11 cellular contexts compared by ENCODE assay signal in genomic region chr15:58731756-58732535, GRCh38. TPM values are rescaled to one million over a fixed set of nuclear protein-coding genes. Genes with fewer than 3 reads are reported as not detected.
DNase-seq lines count a peak whose midpoint lies in the region; ATAC-seq, FAIRE-seq and TF ChIP-seq lines count a peak whose summit lies in the region.
"Had no signal": no experiment of that assay in that cellular context is flagged by ENCODE, and none has a peak within 500 bp of the region (broad histone marks: within the 10 kb centered on the region; RNA-seq: fewer than 3 reads in every experiment).

No MANE protein-coding gene starts in this region.

- H3K27ac ChIP-seq in K562 (ENCODE audit: extremely low read depth, low read depth, low read length) = no peak overlapping the region
- H3K27ac ChIP-seq in kidney (ENCODE audit: low read depth in 2 of 2, low read length in 2 of 2) = peak overlapping the region; percentile 23 to 40
- H3K27ac ChIP-seq: KMS-11, WERI-Rb-1 had no signal

- no peak for DNase-seq in stimulated activated naive CD8-positive, alpha-beta T cell treated with anti-CD3 and anti-CD28 coated beads, Interleukin-15, Interleukin-2, amounts not matched to agents 100 U/mL and 50 U/mL, for 24 hours
- no peak for DNase-seq in stimulated activated naive CD8-positive, alpha-beta T cell treated with anti-CD3 and anti-CD28 coated beads, Interleukin-15, amount 100 ng/mL, for 72 hours
- DNase-seq in K562 (ENCODE audit: extremely low read depth in 1 of 4, low spot score in 3 of 4) = peak; percentile 15 to 40 (median 18)
- no peak for DNase-seq in kidney
- no peak for DNase-seq in RKO (ENCODE audit: low spot score)
- no peak for DNase-seq in G401 (ENCODE audit: low spot score)
- DNase-seq: WERI-Rb-1 had no signal

- peaks cover 43% of the 10 kb centered on the region for H3K4me1 Mint-ChIP-seq in stimulated activated naive CD8-positive, alpha-beta T cell treated with anti-CD3 and anti-CD28 coated beads, Interleukin-15, amount 100 ng/mL, for 72 hours
- H3K4me1 Mint-ChIP-seq in stimulated activated memory B cell treated with anti-CD40 and anti-IgM and Interleukin-4, amounts not matched to agents 10 μg/mL and 1 μg/mL and 100 μg/mL, for 72 hours = peaks cover 50% of the 10 kb centered on the region

- intact Hi-C loops in K562 (cut with micrococcal nuclease) = no loop called here
- intact Hi-C loops in kidney (cut with DNase I) = no loop called here

- no peak overlapping the region for H3K4me2 ChIP-seq in K562 (ENCODE audit: insufficient read depth, low read length)
- H3K4me2 ChIP-seq: KMS-11 had no signal

- H3K27me3 ChIP-seq in K562 (ENCODE audit: control insufficient read depth in 2 of 2, insufficient read depth in 2 of 2, low read length in 2 of 2) = no peaks in the 10 kb centered on the region

- no peaks in the 10 kb centered on the region for H3K9me3 Mint-ChIP-seq in stimulated activated naive CD8-positive, alpha-beta T cell treated with anti-CD3 and anti-CD28 coated beads, Interleukin-15, amount 100 ng/mL, for 72 hours
- no peaks in the 10 kb centered on the region for H3K9me3 Mint-ChIP-seq in stimulated activated memory B cell treated with anti-CD40 and anti-IgM and Interleukin-4, amounts not matched to agents 10 μg/mL and 1 μg/mL and 100 μg/mL, for 72 hours

- FAIRE-seq in K562 (lab: Jason Lieb, UNC) = peak; percentile 64
- no peak for FAIRE-seq in kidney (lab: Jason Lieb, UNC)
- FAIRE-seq: endometrium had no signal

- BruUV-seq in K562 (replicated peaks; lab: Mats Ljungman, UMichigan) = no TSS peak

- no peak for TF ChIP-seq POLR2A in K562 (conservative IDR thresholded peaks at IDR 0.05)

- CTCF ChIA-PET in K562 (lab: Yijun Ruan, JAX; ENCODE audit: low intra/inter-chr PET ratio) = no interaction called here

- TF ChIP-seq CTCF in K562 (IDR thresholded peaks at IDR 0.05 in 2 of 3, conservative IDR thresholded peaks at IDR 0.05 in 1 of 3; ENCODE audit: insufficient read depth in 2 of 3, low read depth in 1 of 3, low read length in 3 of 3) (no peak), kidney (IDR thresholded peaks at IDR 0.05; ENCODE audit: borderline replicate concordance, extremely low read depth, insufficient read depth) (no peak)

- H3K9me1 ChIP-seq in K562 (ENCODE audit: control insufficient read depth, insufficient read depth, low read length) = no peaks in the 10 kb centered on the region

- peak; percentile 36 for ATAC-seq in stimulated activated naive CD8-positive, alpha-beta T cell treated with anti-CD3 and anti-CD28 coated beads, Interleukin-15, Interleukin-2, amounts not matched to agents 100 U/mL and 50 U/mL, for 24 hours
- no peak for ATAC-seq in stimulated activated naive CD8-positive, alpha-beta T cell treated with anti-CD3 and anti-CD28 coated beads, Interleukin-15, amount 100 ng/mL, for 72 hours
- ATAC-seq in K562 (peak; percentile 62), GM18511 (IDR thresholded peaks at IDR 0.05; ENCODE audit: unreplicated experiment) (no peak)
- no peak for ATAC-seq in stimulated activated memory B cell treated with anti-CD40 and anti-IgM and Interleukin-4, amounts not matched to agents 10 μg/mL and 1 μg/mL and 100 μg/mL, for 72 hours

- no peak overlapping the region for H3K27ac Mint-ChIP-seq in stimulated activated naive CD8-positive, alpha-beta T cell treated with anti-CD3 and anti-CD28 coated beads, Interleukin-15, amount 100 ng/mL, for 72 hours
- H3K27ac Mint-ChIP-seq in stimulated activated memory B cell treated with anti-CD40 and anti-IgM and Interleukin-4, amounts not matched to agents 10 μg/mL and 1 μg/mL and 100 μg/mL, for 72 hours = no peak overlapping the region

- no peak for TF ChIP-seq EP300 in K562 (IDR thresholded peaks at IDR 0.05; ENCODE audit: low read length)

- in situ Hi-C loops in K562 (cut with MboI) (no loop called here), G401 (cut with HindIII; ENCODE audit: low sequenced_read_pairs) (no loop called here)

- no peaks in the 10 kb centered on the region for H3K36me3 Mint-ChIP-seq in stimulated activated memory B cell treated with anti-CD40 and anti-IgM and Interleukin-4, amounts not matched to agents 10 μg/mL and 1 μg/mL and 100 μg/mL, for 72 hours

- H3K4me3 ChIP-seq in K562 (no peak overlapping the region), kidney (ENCODE audit: low read length in 2 of 2) (no peak overlapping the region)

- H3K9ac ChIP-seq in K562 (ENCODE audit: insufficient read depth in 1 of 2, low read depth in 2 of 2, low read length in 2 of 2) (0 out of 4 replicates have a peak overlapping the region, but pooled peaks of 1 of the 2 experiments have one; percentile 2), kidney (ENCODE audit: low read length in 2 of 2) (no peak overlapping the region)
- H3K9ac ChIP-seq: KMS-11 had no signal

- no peak overlapping the region for H2AFZ ChIP-seq in K562 (ENCODE audit: low read depth, low read length)

- H4K20me1 ChIP-seq in K562 (replicated peaks; ENCODE audit: control insufficient read depth, insufficient read depth, low read length) = peaks cover 25% of the 10 kb centered on the region

- TF ChIP-seq RAD21 in K562 (CRISPR knock-in tag; conservative IDR thresholded peaks at IDR 0.05 in 1 of 2, IDR thresholded peaks at IDR 0.05 in 1 of 2) = no peak

- H3K4me3 Mint-ChIP-seq in stimulated activated naive CD8-positive, alpha-beta T cell treated with anti-CD3 and anti-CD28 coated beads, Interleukin-15, amount 100 ng/mL, for 72 hours = no peak overlapping the region
- no peak overlapping the region for H3K4me3 Mint-ChIP-seq in stimulated activated memory B cell treated with anti-CD40 and anti-IgM and Interleukin-4, amounts not matched to agents 10 μg/mL and 1 μg/mL and 100 μg/mL, for 72 hours

- H3K27me3 Mint-ChIP-seq in stimulated activated naive CD8-positive, alpha-beta T cell treated with anti-CD3 and anti-CD28 coated beads, Interleukin-15, amount 100 ng/mL, for 72 hours = no peaks in the 10 kb centered on the region
- H3K27me3 Mint-ChIP-seq in stimulated activated memory B cell treated with anti-CD40 and anti-IgM and Interleukin-4, amounts not matched to agents 10 μg/mL and 1 μg/mL and 100 μg/mL, for 72 hours = no peaks in the 10 kb centered on the region

- H3K79me2 ChIP-seq in K562 (ENCODE audit: control insufficient read depth, insufficient read depth, low read length) = peaks cover 99% of the 10 kb centered on the region

- 45% methylated on average over 5 of the region's 5 CpGs for WGBS in K562 (ENCODE audit: insufficient coverage, low coverage, missing lambda C conversion rate)

- H3K4me1 ChIP-seq in K562 (replicated peaks in 1 of 2; ENCODE audit: control insufficient read depth in 2 of 2, insufficient read depth in 2 of 2, low read length in 2 of 2) (peaks cover 3 to 16% of the 10 kb centered on the region in 2 experiments; a peak in 3 of 5 replicates), kidney (ENCODE audit: control insufficient read depth in 1 of 2, insufficient read depth in 1 of 2, low read depth in 1 of 2, low read length in 2 of 2) (peaks cover 0 to 8% of the 10 kb centered on the region in 2 donors)

- no peaks in the 10 kb centered on the region for H3K9me3 ChIP-seq in K562 (replicated peaks; ENCODE audit: control insufficient read depth, insufficient read depth, low read depth, low read length)
- H3K9me3 ChIP-seq in kidney (ENCODE audit: control insufficient read depth in 1 of 2, low read length in 2 of 2) = no peaks in the 10 kb centered on the region

- POLR2A ChIA-PET in K562 (lab: Yijun Ruan, JAX) = interaction anchor here (0.7 to 1.0 kb wide), 2 partner anchors 13 to 14 kb away, joined by 3 to 4 read pairs; no protein-coding TSS in a partner anchor

- H3K36me3 ChIP-seq in K562 (ENCODE audit: control insufficient read depth, insufficient read depth, low read length) (peaks cover 6% of the 10 kb centered on the region; the same call in 2 of the 3 replicates), kidney (ENCODE audit: control insufficient read depth in 1 of 2, insufficient read depth in 2 of 2, low read length in 2 of 2) (peaks cover 0 to 3% of the 10 kb centered on the region in 2 donors)
- H3K36me3 ChIP-seq: WERI-Rb-1 had no signal

RNA-seq across cellular contexts. Expression of gene ADAM10, which starts 17.6 kb away (rescaled TPM):
- total RNA-seq in K562 (2011; cell fraction: chromatin; rRNA removed; ENCODE audit: low replicate concordance) = 130 and 336 TPM in 2 replicates
- 99.7 and 127 TPM in 2 replicates for total RNA-seq in K562 (2011; cell fraction: nucleolus; rRNA removed)
- total RNA-seq in K562 (2011; cell fraction: nucleoplasm; rRNA removed) = 159 and 204 TPM in 2 replicates
- total RNA-seq in K562 (2014; rRNA removed) = 75.8 and 77.6 TPM in 2 replicates
- total RNA-seq in K562 (2014; rRNA removed; fragmentation: Illumina TruSeq; extraction: Trizol) = 55.4 and 67.1 TPM in 2 replicates
- 47.8 and 53.9 TPM in 2 replicates for total RNA-seq in K562 (2015; rRNA removed; fragmentation: Illumina TruSeq; extraction: Trizol)
- 76.9 and 87.1 TPM in 2 replicates for total RNA-seq in K562 (2021)
- polyA plus RNA-seq in K562 (2011; rRNA removed) = 128 and 152 TPM in 2 replicates
- polyA plus RNA-seq in K562 (2011; cell fraction: cytosol; rRNA removed) = 38.4 and 51.8 TPM in 2 replicates
- polyA plus RNA-seq in K562 (2011; cell fraction: nucleus; rRNA removed) = 44.2 and 50.4 TPM in 2 replicates
- 87.7 and 112 TPM in 2 replicates for polyA plus RNA-seq in K562 (2012)
- polyA plus RNA-seq in K562 (2014; fragmentation: Illumina TruSeq; extraction: Trizol) = 57.3 and 62.8 TPM in 2 replicates
- polyA plus RNA-seq in K562 (2014; fragmentation: Nextera tagmentation; extraction: Ambion mirVana) = 10 to 100 TPM; 11.9 to 14.0 TPM
- polyA plus RNA-seq in K562 (2014; rRNA removed) = 59.9 and 68.8 TPM in 2 replicates
- polyA minus RNA-seq in K562 (2011; rRNA and poly(A)+ RNA removed) = 238 and 267 TPM in 2 replicates
- polyA minus RNA-seq in K562 (2011; cell fraction: cytosol; rRNA and poly(A)+ RNA removed) = 69.0 and 93.3 TPM in 2 replicates
- polyA minus RNA-seq in K562 (2011; cell fraction: nucleus; rRNA and poly(A)+ RNA removed) = 76.6 and 134 TPM in 2 replicates
- 235 TPM for total RNA-seq in kidney
- polyA plus RNA-seq in kidney (ENCODE audit: insufficient read depth, low read depth, low replicate concordance) = 19.5 TPM
- total RNA-seq in G401 (2014; rRNA removed; shearing (Covaris generic)) = 60.7 and 117 TPM in 2 replicates

RNA-seq across cellular contexts. Expression of gene MINDY2, which starts 39.2 kb away (rescaled TPM):
- total RNA-seq in K562 (2011; cell fraction: chromatin; rRNA removed; ENCODE audit: low replicate concordance) = 23.4 and 26.8 TPM in 2 replicates
- 8.7 and 12.1 TPM in 2 replicates for total RNA-seq in K562 (2011; cell fraction: nucleolus; rRNA removed)
- 12.0 and 18.9 TPM in 2 replicates for total RNA-seq in K562 (2011; cell fraction: nucleoplasm; rRNA removed)
- 5.7 and 9.3 TPM in 2 replicates for total RNA-seq in K562 (2014; rRNA removed)
- 12.5 and 12.6 TPM in 2 replicates for total RNA-seq in K562 (2014; rRNA removed; fragmentation: Illumina TruSeq; extraction: Trizol)
- total RNA-seq in K562 (2015; rRNA removed; fragmentation: Illumina TruSeq; extraction: Trizol) = 10.1 and 11.7 TPM in 2 replicates
- total RNA-seq in K562 (2021) = 9.9 and 12.1 TPM in 2 replicates
- 14.5 and 15.3 TPM in 2 replicates for polyA plus RNA-seq in K562 (2011; rRNA removed)
- 3.6 and 4.5 TPM in 2 replicates for polyA plus RNA-seq in K562 (2011; cell fraction: cytosol; rRNA removed)
- 5.6 and 6.6 TPM in 2 replicates for polyA plus RNA-seq in K562 (2011; cell fraction: nucleus; rRNA removed)
- polyA plus RNA-seq in K562 (2012) = 5.9 and 8.9 TPM in 2 replicates
- polyA plus RNA-seq in K562 (2014; fragmentation: Illumina TruSeq; extraction: Trizol) = 5.7 and 7.2 TPM in 2 replicates
- polyA plus RNA-seq in K562 (2014; fragmentation: Nextera tagmentation; extraction: Ambion mirVana) = 1 to 10 TPM; 2.4 to 3.8 TPM
- polyA plus RNA-seq in K562 (2014; rRNA removed) = 4.0 and 4.9 TPM in 2 replicates
- 39.5 and 52.5 TPM in 2 replicates for polyA minus RNA-seq in K562 (2011; rRNA and poly(A)+ RNA removed)
- 12.9 and 22.1 TPM in 2 replicates for polyA minus RNA-seq in K562 (2011; cell fraction: cytosol; rRNA and poly(A)+ RNA removed)
- 10.1 and 15.7 TPM in 2 replicates for polyA minus RNA-seq in K562 (2011; cell fraction: nucleus; rRNA and poly(A)+ RNA removed)
- 31.7 TPM for total RNA-seq in kidney
- 5.1 TPM for polyA plus RNA-seq in kidney (ENCODE audit: insufficient read depth, low read depth, low replicate concordance)
- 6.0 and 10.3 TPM in 2 replicates for total RNA-seq in G401 (2014; rRNA removed; shearing (Covaris generic))

Comparison
In these comparisons a context has a peak if more than half of its experiments do, and no peak if none do; other contexts are left out.
1. ATAC-seq: peak in stimulated activated naive CD8-positive, alpha-beta T cell treated with anti-CD3 and anti-CD28 coated beads, Interleukin-15, Interleukin-2, amounts not matched to agents 100 U/mL and 50 U/mL, for 24 hours (single experiment) and K562 (single experiment); none in stimulated activated naive CD8-positive, alpha-beta T cell treated with anti-CD3 and anti-CD28 coated beads, Interleukin-15, amount 100 ng/mL, for 72 hours (single experiment), GM18511 (single experiment) and stimulated activated memory B cell treated with anti-CD40 and anti-IgM and Interleukin-4, amounts not matched to agents 10 μg/mL and 1 μg/mL and 100 μg/mL, for 72 hours (single experiment).
2. DNase-seq: peak in K562 (4 of 4); none in stimulated activated naive CD8-positive, alpha-beta T cell treated with anti-CD3 and anti-CD28 coated beads, Interleukin-15, Interleukin-2, amounts not matched to agents 100 U/mL and 50 U/mL, for 24 hours (single experiment), stimulated activated naive CD8-positive, alpha-beta T cell treated with anti-CD3 and anti-CD28 coated beads, Interleukin-15, amount 100 ng/mL, for 72 hours (0 of 2), kidney (single experiment), RKO (single experiment) and G401 (single experiment).